Comparison of ENCODE assay signal across 1 cellular context in the genomic region with DNA sequence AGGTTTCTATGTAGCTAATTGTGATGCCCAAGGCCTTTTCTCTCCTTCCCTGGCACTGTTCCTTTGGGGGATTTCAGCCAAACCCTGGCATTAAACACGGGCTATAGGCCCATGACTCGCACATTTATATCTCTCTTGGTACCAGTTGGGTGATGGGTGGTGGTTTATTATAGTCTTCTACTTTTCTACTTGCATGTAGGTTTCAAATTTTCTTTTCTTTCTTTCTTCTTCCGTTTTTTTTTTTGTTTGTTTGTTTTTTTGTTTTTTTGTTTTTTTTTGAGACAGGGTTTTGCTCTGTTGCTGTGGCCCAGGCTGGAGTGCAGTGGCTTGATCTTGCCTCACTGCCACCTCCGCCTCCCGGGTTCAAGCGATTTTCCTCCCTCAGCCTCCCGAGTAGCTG.
TF ChIP-seq lines count a peak whose summit lies in the region.

No MANE protein-coding gene starts in this region.

TF ChIP-seq in GM12878, 131 proteins besides CTCF, POLR2A, EP300 and RAD21:
- TF ChIP-seq, protein P1, sequence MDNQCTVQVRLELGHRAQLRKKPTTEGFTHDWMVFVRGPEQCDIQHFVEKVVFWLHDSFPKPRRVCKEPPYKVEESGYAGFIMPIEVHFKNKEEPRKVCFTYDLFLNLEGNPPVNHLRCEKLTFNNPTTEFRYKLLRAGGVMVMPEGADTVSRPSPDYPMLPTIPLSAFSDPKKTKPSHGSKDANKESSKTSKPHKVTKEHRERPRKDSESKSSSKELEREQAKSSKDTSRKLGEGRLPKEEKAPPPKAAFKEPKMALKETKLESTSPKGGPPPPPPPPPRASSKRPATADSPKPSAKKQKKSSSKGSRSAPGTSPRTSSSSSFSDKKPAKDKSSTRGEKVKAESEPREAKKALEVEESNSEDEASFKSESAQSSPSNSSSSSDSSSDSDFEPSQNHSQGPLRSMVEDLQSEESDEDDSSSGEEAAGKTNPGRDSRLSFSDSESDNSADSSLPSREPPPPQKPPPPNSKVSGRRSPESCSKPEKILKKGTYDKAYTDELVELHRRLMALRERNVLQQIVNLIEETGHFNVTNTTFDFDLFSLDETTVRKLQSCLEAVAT (IDR thresholded peaks at IDR 0.05) = peak; percentile 71; the same call in 1 of the 2 replicates
- no peak for TF ChIP-seq HCFC1 (IDR thresholded peaks at IDR 0.05; ENCODE audit: low read length)
